In genomic region chr18:71743634-71744033, GRCh38 we compare ENCODE assay signal across 27 cellular contexts.
"Had no signal": no experiment of that assay in that cellular context is flagged by ENCODE, and none has a peak within 500 bp of the region (broad histone marks: within the 10 kb centered on the region; RNA-seq: fewer than 3 reads in every experiment).

No MANE protein-coding gene starts in this region.

- H3K79me2 ChIP-seq: parathyroid adenoma had no signal

- H3K27me3 ChIP-seq: gastroesophageal sphincter, heart right ventricle, left lung, neutrophil, right atrium auricular region, suprapubic skin, transverse colon, upper lobe of right lung, uterus had no signal

- H3K9ac ChIP-seq: parathyroid adenoma had no signal

- H3K4me1 ChIP-seq: gastroesophageal sphincter, heart right ventricle, left lung, parathyroid adenoma, right atrium auricular region, suprapubic skin, transverse colon, upper lobe of right lung, uterus had no signal

- H3K4me2 ChIP-seq: smooth muscle cell had no signal

- H3K36me3 ChIP-seq: gastroesophageal sphincter, heart right ventricle, left lung, neutrophil, right atrium auricular region, suprapubic skin, transverse colon, upper lobe of right lung, uterus had no signal

- H3K9me3 ChIP-seq: mucosa of descending colon, neutrophil, suprapubic skin, transverse colon, upper lobe of right lung, uterus had no signal

- DNase-seq: effector CD8-positive, alpha-beta T cell; endodermal cell; foreskin fibroblast; heart right ventricle; hippocampal formation; left cardiac atrium; left lung; mesenchymal stem cell; mucosa of descending colon; naive B cell; stimulated activated CD4-positive, alpha-beta T cell treated with anti-CD3 and anti-CD28 coated beads, Interleukin-12 subunit alpha, Interleukin-12 subunit beta, amount 100 ng/mL, for 4 hours; stimulated activated CD4-positive, alpha-beta T cell treated with anti-CD3 and anti-CD28 coated beads, Interleukin-1b, Interleukin-23, amount 100 ng/mL, for 48 hours; stimulated activated CD4-positive, alpha-beta T cell treated with anti-CD3 and anti-CD28 coated beads, Interleukin-4, amount 100 ng/mL, for 1 hour; stimulated activated CD8-positive, alpha-beta memory T cell treated with anti-CD3 and anti-CD28 coated beads, Interleukin-4, amount 100 ng/mL, for 48 hours; stimulated activated naive CD4-positive, alpha-beta T cell; stimulated activated naive CD8-positive, alpha-beta T cell treated with anti-CD3 and anti-CD28 coated beads, Interleukin-15, amount 100 ng/mL, for 72 hours; transverse colon; upper lobe of right lung; uterus had no signal

- H2AFZ ChIP-seq: parathyroid adenoma had no signal

- H3K4me3 ChIP-seq: gastroesophageal sphincter, heart right ventricle, left lung, mucosa of descending colon, right atrium auricular region, smooth muscle cell, suprapubic skin, transverse colon, upper lobe of right lung, uterus had no signal

- H3K27ac ChIP-seq: epithelial cell of prostate, gastroesophageal sphincter, heart right ventricle, left lung, neutrophil, parathyroid adenoma, right atrium auricular region, suprapubic skin, transverse colon, upper lobe of right lung, uterus had no signal

- FAIRE-seq: islet of Langerhans had no signal
